9 cellular contexts compared by ENCODE assay signal in the genomic region with DNA sequence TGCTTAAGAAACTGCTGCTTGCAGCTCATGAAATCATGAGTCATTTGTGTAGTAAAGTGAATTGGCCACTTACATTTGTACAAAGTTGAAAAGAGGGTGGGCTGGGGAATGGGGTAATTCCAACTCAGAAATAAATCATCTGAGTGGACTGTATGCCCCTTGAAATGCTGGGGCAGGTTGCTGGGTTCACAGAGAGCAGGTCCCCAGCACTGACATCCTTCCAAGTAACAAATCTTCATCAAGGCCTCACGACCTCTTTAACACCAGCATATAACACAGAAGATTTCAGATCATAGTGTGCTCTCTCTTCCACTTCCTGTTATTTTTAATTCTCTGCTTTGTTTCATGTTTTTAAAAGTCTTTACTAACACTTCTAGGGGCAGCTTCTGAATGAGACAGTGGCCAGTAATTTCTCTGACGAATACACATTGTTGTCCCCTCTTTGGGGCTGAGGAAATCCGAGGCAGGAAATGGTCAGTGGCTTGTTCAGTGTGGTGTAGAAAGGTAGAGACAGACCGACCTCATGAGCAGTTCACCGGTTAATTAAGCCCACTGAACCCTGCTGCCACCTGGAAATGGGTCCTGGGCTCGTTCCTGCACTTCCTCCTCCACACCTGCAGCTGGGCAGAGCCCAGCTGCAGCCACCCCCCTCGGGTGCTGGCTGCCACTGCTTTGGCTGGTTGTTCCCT.
A peak's percentile ranks its signal among the peaks of the same experiment; 100 is the strongest.
DNase-seq lines count a peak whose midpoint lies in the region; ATAC-seq and TF ChIP-seq lines count a peak whose summit lies in the region.
"Had no signal": no experiment of that assay in that cellular context is flagged by ENCODE, and none has a peak within 500 bp of the region (broad histone marks: within the 10 kb centered on the region; RNA-seq: fewer than 3 reads in every experiment).

No MANE protein-coding gene starts in this region.

- TF ChIP-seq CTCF in VCaP (conservative IDR thresholded peaks at IDR 0.05) = no peak
- TF ChIP-seq CTCF in fibroblast of villous mesenchyme (IDR thresholded peaks at IDR 0.05; ENCODE audit: insufficient read depth, low read depth, low read length) = no peak

- H3K4me1 ChIP-seq in BLaER1 = peaks cover 54% of the 10 kb centered on the region

- peak; percentile 75 for ATAC-seq in GM19043 (IDR thresholded peaks at IDR 0.05; ENCODE audit: low read depth, unreplicated experiment)
- ATAC-seq in HG03135 (IDR thresholded peaks at IDR 0.05; ENCODE audit: unreplicated experiment) = peak; percentile 78
- ATAC-seq: HCT116 had no signal

- peak overlapping the region; percentile 84 for H3K4me2 ChIP-seq in BLaER1

- no peaks in the 10 kb centered on the region for H3K36me3 ChIP-seq in BLaER1

- no peaks in the 10 kb centered on the region for H4K20me1 ChIP-seq in BLaER1

- H3K9me3 ChIP-seq in BLaER1 = no peaks in the 10 kb centered on the region

- peak overlapping the region; percentile 77 for H3K27ac ChIP-seq in BLaER1
- H3K27ac ChIP-seq in VCaP = peak overlapping the region; percentile 87; the same call in 1 of the 2 replicates

- H3K9ac ChIP-seq in BLaER1 = peak overlapping the region; percentile 30; the same call in 1 of the 2 replicates

- DNase-seq in fibroblast of villous mesenchyme (ENCODE audit: low read depth) (peak; percentile 78), islet precursor cell (no peak), iPS-NIHi7 (ENCODE audit: extremely low spot score) (no peak)
- peak; percentile 49 for DNase-seq in stimulated activated CD8-positive, alpha-beta memory T cell treated with anti-CD3 and anti-CD28 coated beads, Interleukin-4, amount 100 ng/mL, for 48 hours

- H3K4me3 ChIP-seq in BLaER1 = no peak overlapping the region
- no peak overlapping the region for H3K4me3 ChIP-seq in fibroblast of villous mesenchyme (ENCODE audit: low read depth, low read length)

- H3K27me3 ChIP-seq in BLaER1 = no peaks in the 10 kb centered on the region

Comparison
In these comparisons a context has a peak if more than half of its experiments do, and no peak if none do; other contexts are left out.
1. DNase-seq: peak in fibroblast of villous mesenchyme (single experiment) and stimulated activated CD8-positive, alpha-beta memory T cell treated with anti-CD3 and anti-CD28 coated beads, Interleukin-4, amount 100 ng/mL, for 48 hours (single experiment); none in islet precursor cell (single experiment) and iPS-NIHi7 (single experiment).